15 cellular contexts compared by ENCODE assay signal in genomic region chr16:77404823-77405222, GRCh38. TPM values are rescaled to one million over a fixed set of nuclear protein-coding genes. Genes with fewer than 3 reads are reported as not detected.
DNase-seq lines count a peak whose midpoint lies in the region; TF ChIP-seq lines count a peak whose summit lies in the region.
"Had no signal": no experiment of that assay in that cellular context is flagged by ENCODE, and none has a peak within 500 bp of the region (broad histone marks: within the 10 kb centered on the region; RNA-seq: fewer than 3 reads in every experiment).

No MANE protein-coding gene starts in this region.

- CTCF ChIA-PET in mammary epithelial cell (lab: Charles Lee; ENCODE audit: low non-redundant PET): no interaction called here

- H3K36me3 ChIP-seq in breast epithelium (no peaks in the 10 kb centered on the region), mammary epithelial cell (ENCODE audit: insufficient read depth, low read length) (no peaks in the 10 kb centered on the region), neural progenitor cell (no peaks in the 10 kb centered on the region), uterus (no peaks in the 10 kb centered on the region)
- H3K36me3 ChIP-seq: BLaER1 had no signal

- no peak overlapping the region for H3K4me3 ChIP-seq in breast epithelium
- H3K4me3 ChIP-seq in mammary epithelial cell (replicated peaks in 1 of 3; ENCODE audit: insufficient read depth in 1 of 3, low read depth in 2 of 3, low read length in 3 of 3): no peak overlapping the region
- no peak overlapping the region for H3K4me3 ChIP-seq in neural progenitor cell
- no peak overlapping the region for H3K4me3 ChIP-seq in uterus
- H3K4me3 ChIP-seq: BLaER1 had no signal

- no peak overlapping the region for H3K4me2 ChIP-seq in mammary epithelial cell (ENCODE audit: insufficient read depth, low read depth, low read length)
- peak overlapping the region; percentile 0 for H3K4me2 ChIP-seq in neural progenitor cell
- H3K4me2 ChIP-seq: BLaER1 had no signal

- dilution Hi-C loops in mammary epithelial cell (cut with HindIII; ENCODE audit: low sequenced_read_pairs): no loop called here

- no TSS peak for BruUV-seq in mammary epithelial cell (replicated peaks; lab: Mats Ljungman, UMichigan)

- H3K36me3 Mint-ChIP-seq in neural progenitor cell (peaks cover 20% of the 10 kb centered on the region), type B pancreatic cell (no peaks in the 10 kb centered on the region)
- H3K36me3 Mint-ChIP-seq: CD8-positive, alpha-beta memory T cell had no signal

- DNase-seq in breast epithelium (ENCODE audit: low spot score in 2 of 2) (no peak), mammary epithelial cell (no peak), islet precursor cell (peak; percentile 77), neural progenitor cell (ENCODE audit: low spot score) (peak; percentile 11), type B pancreatic cell (ENCODE audit: extremely low spot score, unreplicated experiment) (no peak), putamen (ENCODE audit: low spot score) (no peak), uterus (no peak), amniotic stem cell (lab: John Stamatoyannopoulos, UW) (no peak)
- DNase-seq: 8988T; AML-193; Caco-2; CD8-positive, alpha-beta memory T cell; DND-41; GDM1 had no signal

- in situ Hi-C loops in mammary epithelial cell (cut with MboI; ENCODE audit: low sequenced_read_pairs in 2 of 2): no loop called here

- H4K20me1 ChIP-seq in mammary epithelial cell (ENCODE audit: insufficient read depth, low read length) (no peaks in the 10 kb centered on the region), neural progenitor cell (ENCODE audit: low read depth) (no peaks in the 10 kb centered on the region)
- H4K20me1 ChIP-seq: BLaER1 had no signal

- H3K27ac ChIP-seq in breast epithelium (peak overlapping the region; percentile 13 to 40), mammary epithelial cell (ENCODE audit: insufficient read depth, low read depth, low read length) (no peak overlapping the region), neural progenitor cell (no peak overlapping the region), uterus (no peak overlapping the region)
- H3K27ac ChIP-seq: BLaER1 had no signal

- no peak overlapping the region for H3K27ac Mint-ChIP-seq in neural progenitor cell
- H3K27ac Mint-ChIP-seq in type B pancreatic cell: peak overlapping the region; percentile 17
- H3K27ac Mint-ChIP-seq: CD8-positive, alpha-beta memory T cell had no signal

- WGBS in mammary epithelial cell (ENCODE audit: low coverage, missing lambda C conversion rate): 33% methylated on average over 1 of the region's 1 CpG

- intact Hi-C loops in breast epithelium (cut with DNase I; ENCODE audit: low total_unique reads): no loop called here
- intact Hi-C loops in mammary epithelial cell (cut with micrococcal nuclease): loop anchor here (10.0 kb wide), 1 partner anchor 170 kb away; no protein-coding TSS in a partner anchor
- intact Hi-C loops in uterus (cut with DNase I; ENCODE audit: low total_unique reads): no loop called here

- peaks cover 6% of the 10 kb centered on the region for H3K4me1 Mint-ChIP-seq in neural progenitor cell
- H3K4me1 Mint-ChIP-seq in type B pancreatic cell (ENCODE audit: unreplicated experiment): peaks cover 3% of the 10 kb centered on the region
- H3K4me1 Mint-ChIP-seq: CD8-positive, alpha-beta memory T cell had no signal

- H3K27me3 ChIP-seq in breast epithelium: no peaks in the 10 kb centered on the region
- H3K27me3 ChIP-seq in mammary epithelial cell (ENCODE audit: insufficient read depth, low read length): peaks cover 2% of the 10 kb centered on the region
- no peaks in the 10 kb centered on the region for H3K27me3 ChIP-seq in neural progenitor cell
- H3K27me3 ChIP-seq in uterus: no peaks in the 10 kb centered on the region
- H3K27me3 ChIP-seq: BLaER1 had no signal

- TF ChIP-seq POLR2A in breast epithelium (IDR thresholded peaks at IDR 0.05) (no peak), uterus (IDR thresholded peaks at IDR 0.05) (no peak)

- no peaks in the 10 kb centered on the region for H3K9me3 ChIP-seq in breast epithelium
- no peaks in the 10 kb centered on the region for H3K9me3 ChIP-seq in mammary epithelial cell (replicated peaks; ENCODE audit: insufficient read depth, low read length)
- no peaks in the 10 kb centered on the region for H3K9me3 ChIP-seq in neural progenitor cell (ENCODE audit: low read depth)
- no peaks in the 10 kb centered on the region for H3K9me3 ChIP-seq in uterus

- H3K4me1 ChIP-seq in breast epithelium: no peaks in the 10 kb centered on the region
- no peaks in the 10 kb centered on the region for H3K4me1 ChIP-seq in mammary epithelial cell (ENCODE audit: insufficient read depth, low read length)
- peaks cover 7% of the 10 kb centered on the region for H3K4me1 ChIP-seq in neural progenitor cell
- H3K4me1 ChIP-seq in uterus: no peaks in the 10 kb centered on the region

- H3K79me2 ChIP-seq in mammary epithelial cell (ENCODE audit: insufficient read depth, low read length): no peaks in the 10 kb centered on the region
- no peaks in the 10 kb centered on the region for H3K79me2 ChIP-seq in neural progenitor cell (ENCODE audit: low read depth)

- no peaks in the 10 kb centered on the region for H3F3A ChIP-seq in neural progenitor cell (ENCODE audit: low read depth)

- no peak overlapping the region for H3K9ac ChIP-seq in mammary epithelial cell (ENCODE audit: insufficient read depth, low read length)
- no peak overlapping the region for H3K9ac ChIP-seq in neural progenitor cell
- H3K9ac ChIP-seq: BLaER1 had no signal

- TF ChIP-seq CTCF in breast epithelium (IDR thresholded peaks at IDR 0.05) (no peak), mammary epithelial cell (conservative IDR thresholded peaks at IDR 0.05 in 1 of 2, IDR thresholded peaks at IDR 0.05 in 1 of 2; ENCODE audit: extremely low read depth in 1 of 2, insufficient read depth in 1 of 2, low read depth in 1 of 2, low read length in 2 of 2) (no peak), neural progenitor cell (IDR thresholded peaks at IDR 0.05) (no peak), type B pancreatic cell (conservative IDR thresholded peaks at IDR 0.05) (no peak), uterus (IDR thresholded peaks at IDR 0.05) (no peak)

- peaks cover 5% of the 10 kb centered on the region for H3K27me3 Mint-ChIP-seq in neural progenitor cell (ENCODE audit: insufficient read depth, low read depth)
- H3K27me3 Mint-ChIP-seq in type B pancreatic cell: no peaks in the 10 kb centered on the region

- H3K9me3 Mint-ChIP-seq in neural progenitor cell: peaks cover 20% of the 10 kb centered on the region
- no peaks in the 10 kb centered on the region for H3K9me3 Mint-ChIP-seq in type B pancreatic cell

- H2AFZ ChIP-seq in mammary epithelial cell (ENCODE audit: low read depth, low read length) (no peak overlapping the region), neural progenitor cell (replicated peaks) (no peak overlapping the region)

- H3K4me3 Mint-ChIP-seq in neural progenitor cell: no peak overlapping the region
- H3K4me3 Mint-ChIP-seq in type B pancreatic cell: no peak overlapping the region
- H3K4me3 Mint-ChIP-seq: CD8-positive, alpha-beta memory T cell had no signal

RNA-seq across cellular contexts. Expression of gene ADAMTS18, which starts 30.0 kb away (rescaled TPM):
- total RNA-seq in breast epithelium (10 to 100 TPM in 1 of 3 donors, 1 to 10 TPM in 1, under 1 TPM in 1; 0.48 to 20.6 (median 1.9) TPM), mammary epithelial cell (under 1 TPM in 1 of 2 donors, not detected in 1; under 0.01 TPM), neural progenitor cell (ENCODE audit: low replicate concordance) (0.59 and 1.9 TPM in 2 replicates), type B pancreatic cell (ENCODE audit: low replicate concordance) (5.5 and 7.9 TPM in 2 replicates), uterus (1 to 10 TPM in 2 of 4 donors, not detected in 2; 3.5 to 5.3 TPM)
- polyA plus RNA-seq in mammary epithelial cell: not detected
- polyA minus RNA-seq in mammary epithelial cell: not detected
- total RNA-seq: CD8-positive, alpha-beta memory T cell had no signal
- polyA plus RNA-seq: CD8-positive, alpha-beta memory T cell had no signal

Comparison
In these comparisons a context has a peak if more than half of its experiments do, and no peak if none do; other contexts are left out.
1. H3K27ac ChIP-seq: peak in breast epithelium (2 of 2); none in mammary epithelial cell (single experiment), neural progenitor cell (single experiment) and uterus (0 of 2).
2. DNase-seq: peak in islet precursor cell (single experiment) and neural progenitor cell (single experiment); none in breast epithelium (0 of 2), mammary epithelial cell (single experiment), type B pancreatic cell (single experiment), putamen (single experiment), uterus (0 of 2) and amniotic stem cell (single experiment).